Comparison of ENCODE assay signal across 14 cellular contexts in genomic region chr19:7783991-7784421, GRCh38. TPM values are rescaled to one million over a fixed set of nuclear protein-coding genes. Genes with fewer than 3 reads are reported as not detected.
DNase-seq lines count a peak whose midpoint lies in the region; ATAC-seq and TF ChIP-seq lines count a peak whose summit lies in the region.
"Had no signal": no experiment of that assay in that cellular context is flagged by ENCODE, and none has a peak within 500 bp of the region (broad histone marks: within the 10 kb centered on the region; RNA-seq: fewer than 3 reads in every experiment).

No MANE protein-coding gene starts in this region.

- H3K4me3 ChIP-seq in fibroblast of the aortic adventitia (ENCODE audit: low read depth, low read length) (no peak overlapping the region), upper lobe of left lung (no peak overlapping the region)
- H3K4me3 ChIP-seq: gastrocnemius medialis had no signal

- H3K4me1 ChIP-seq in upper lobe of left lung: peaks cover 4 to 29% (median 19%) of the 10 kb centered on the region in 4 donors
- H3K4me1 ChIP-seq: gastrocnemius medialis had no signal

- H3K4me1 Mint-ChIP-seq in activated T-cell treated with anti-CD3 and anti-CD28 coated beads, Interleukin-2, amount 50 U/mL, for 24 hours (ENCODE audit: low read depth): peaks cover 4% of the 10 kb centered on the region
- peaks cover 3% of the 10 kb centered on the region for H3K4me1 Mint-ChIP-seq in activated naive CD8-positive, alpha-beta T cell treated with anti-CD3 and anti-CD28 coated beads for 36 hours

- no peak for TF ChIP-seq EP300 in upper lobe of left lung (IDR thresholded peaks at IDR 0.05)

- peaks cover 78% of the 10 kb centered on the region for H3K27me3 Mint-ChIP-seq in activated T-cell treated with anti-CD3 and anti-CD28 coated beads, Interleukin-2, amount 50 U/mL, for 24 hours
- H3K27me3 Mint-ChIP-seq in activated naive CD8-positive, alpha-beta T cell treated with anti-CD3 and anti-CD28 coated beads for 36 hours: peaks cover 52% of the 10 kb centered on the region

- WGBS in upper lobe of left lung, 2 donors: 29 to 34% methylated on average over 8 of the region's 8 CpGs

- no peak overlapping the region for H3K4me3 Mint-ChIP-seq in activated T-cell treated with anti-CD3 and anti-CD28 coated beads, Interleukin-2, amount 50 U/mL, for 24 hours
- no peak overlapping the region for H3K4me3 Mint-ChIP-seq in activated naive CD8-positive, alpha-beta T cell treated with anti-CD3 and anti-CD28 coated beads for 36 hours
- H3K4me3 Mint-ChIP-seq: activated B cell treated with CpG ODN at 0.5 μM for 24 hours; activated naive CD8-positive, alpha-beta T cell treated with anti-CD3 and anti-CD28 coated beads, Interleukin-2, amount 10 ng/mL, durations not matched to agents 7 days and 5 days had no signal

- peaks cover 3% of the 10 kb centered on the region for H3K9me3 Mint-ChIP-seq in activated T-cell treated with anti-CD3 and anti-CD28 coated beads, Interleukin-2, amount 50 U/mL, for 24 hours
- H3K9me3 Mint-ChIP-seq in activated naive CD8-positive, alpha-beta T cell treated with anti-CD3 and anti-CD28 coated beads for 36 hours: no peaks in the 10 kb centered on the region

- no peak overlapping the region for H3K27ac ChIP-seq in upper lobe of left lung
- H3K27ac ChIP-seq: gastrocnemius medialis had no signal

- H3K27ac Mint-ChIP-seq in activated T-cell treated with anti-CD3 and anti-CD28 coated beads, Interleukin-2, amount 50 U/mL, for 24 hours: no peak overlapping the region
- no peak overlapping the region for H3K27ac Mint-ChIP-seq in activated naive CD8-positive, alpha-beta T cell treated with anti-CD3 and anti-CD28 coated beads for 36 hours
- H3K27ac Mint-ChIP-seq: activated B cell treated with CpG ODN at 0.5 μM for 24 hours; activated naive CD8-positive, alpha-beta T cell treated with anti-CD3 and anti-CD28 coated beads, Interleukin-2, amount 10 ng/mL, durations not matched to agents 7 days and 5 days; naive B cell had no signal

- ATAC-seq in upper lobe of left lung (ENCODE audit: low FRiP score in 2 of 2) (peak; percentile 69 to 78), HG03039 (IDR thresholded peaks at IDR 0.05; ENCODE audit: unreplicated experiment) (no peak)
- ATAC-seq: gastrocnemius medialis had no signal

- no peaks in the 10 kb centered on the region for H3K9me3 ChIP-seq in upper lobe of left lung
- H3K9me3 ChIP-seq: gastrocnemius medialis had no signal

- no peak for TF ChIP-seq POLR2A in upper lobe of left lung (IDR thresholded peaks at IDR 0.05)

- DNase-seq in activated T-cell treated with anti-CD3 and anti-CD28 coated beads, Interleukin-2, amount 50 U/mL, for 24 hours: peak; percentile 23
- DNase-seq in activated T-cell treated with anti-CD3 and anti-CD28 coated beads, Interleukin-2, amount 50 U/mL, for 48 hours: no peak
- DNase-seq in RPMI7951 (ENCODE audit: low read depth) (peak; percentile 17), fibroblast of the aortic adventitia (ENCODE audit: low read depth) (peak; percentile 54), upper lobe of left lung (peak in 1 of 2 donors; percentile 78), dermis blood vessel endothelial cell (no peak)
- DNase-seq in activated naive CD8-positive, alpha-beta T cell treated with anti-CD3 and anti-CD28 coated beads for 36 hours: no peak
- DNase-seq: activated B cell treated with CpG ODN at 0.5 μM for 24 hours; activated naive CD8-positive, alpha-beta T cell treated with anti-CD3 and anti-CD28 coated beads, Interleukin-2, amount 10 ng/mL, durations not matched to agents 7 days and 5 days; gastrocnemius medialis; naive B cell; NCI-H446 treated with DMSO at 0.1 percent for 48 hours; stimulated activated CD4-positive, alpha-beta T cell treated with anti-CD3 and anti-CD28 coated beads, Interleukin-1b, Interleukin-23, amount 100 ng/mL, for 48 hours had no signal

- H3K27me3 ChIP-seq in upper lobe of left lung: peaks cover 0 to 16% (median 10%) of the 10 kb centered on the region in 4 donors

- H3K36me3 Mint-ChIP-seq in activated T-cell treated with anti-CD3 and anti-CD28 coated beads, Interleukin-2, amount 50 U/mL, for 24 hours (ENCODE audit: low read depth): no peaks in the 10 kb centered on the region
- no peaks in the 10 kb centered on the region for H3K36me3 Mint-ChIP-seq in activated naive CD8-positive, alpha-beta T cell treated with anti-CD3 and anti-CD28 coated beads for 36 hours
- H3K36me3 Mint-ChIP-seq: activated naive CD8-positive, alpha-beta T cell treated with anti-CD3 and anti-CD28 coated beads, Interleukin-2, amount 10 ng/mL, durations not matched to agents 7 days and 5 days; naive B cell had no signal

- H3K36me3 ChIP-seq in upper lobe of left lung: no peaks in the 10 kb centered on the region
- H3K36me3 ChIP-seq: gastrocnemius medialis had no signal

- TF ChIP-seq CTCF in fibroblast of the aortic adventitia (IDR thresholded peaks at IDR 0.05; ENCODE audit: insufficient read depth, low read length): no peak
- no peak for TF ChIP-seq CTCF in upper lobe of left lung (IDR thresholded peaks at IDR 0.05)

RNA-seq across cellular contexts. Expression of gene CLEC4M, which starts 21.0 kb away (rescaled TPM):
- not detected in 2 replicates for total RNA-seq in RPMI7951 (2014; rRNA removed; shearing (Covaris generic))
- total RNA-seq in fibroblast of the aortic adventitia (ENCODE audit: low replicate concordance) (not detected in 2 replicates), upper lobe of left lung (1 to 10 TPM in 4 of 6 donors, under 1 TPM in 1, not detected in 1; 0.86 to 7.4 (median 3.1) TPM), dermis blood vessel endothelial cell (5.6 and 25.2 TPM in 2 replicates)
- not detected for total RNA-seq in activated naive CD8-positive, alpha-beta T cell treated with anti-CD3 and anti-CD28 coated beads for 36 hours
- total RNA-seq: activated naive CD8-positive, alpha-beta T cell treated with anti-CD3 and anti-CD28 coated beads, Interleukin-2, amount 10 ng/mL, durations not matched to agents 7 days and 5 days; gastrocnemius medialis had no signal

RNA-seq across cellular contexts. Expression of gene CD209, which starts 36.7 kb away (rescaled TPM):
- not detected in 2 replicates for total RNA-seq in RPMI7951 (2014; rRNA removed; shearing (Covaris generic))
- total RNA-seq in fibroblast of the aortic adventitia (ENCODE audit: low replicate concordance) (not detected in 2 replicates), upper lobe of left lung (10 to 100 TPM in 1 of 6 donors, 1 to 10 TPM in 3, under 1 TPM in 2; 0.55 to 14.8 (median 1.7) TPM), dermis blood vessel endothelial cell (under 0.01 TPM in 1 of 2 replicates, not detected in the other)
- total RNA-seq in activated naive CD8-positive, alpha-beta T cell treated with anti-CD3 and anti-CD28 coated beads for 36 hours: not detected

RNA-seq across cellular contexts. Expression of gene EVI5L, which starts 46.0 kb away (rescaled TPM):
- 6.8 and 8.1 TPM in 2 replicates for total RNA-seq in RPMI7951 (2014; rRNA removed; shearing (Covaris generic))
- total RNA-seq in fibroblast of the aortic adventitia (ENCODE audit: low replicate concordance) (16.6 and 22.3 TPM in 2 replicates), upper lobe of left lung (10 to 100 TPM; 12.0 to 24.1 (median 15.6) TPM), dermis blood vessel endothelial cell (12.6 and 16.5 TPM in 2 replicates)
- 1 to 10 TPM; 4.8 TPM for total RNA-seq in activated naive CD8-positive, alpha-beta T cell treated with anti-CD3 and anti-CD28 coated beads for 36 hours

RNA-seq across cellular contexts. Expression of gene CLEC4G, which starts 52.1 kb away (rescaled TPM):
- total RNA-seq in RPMI7951 (2014; rRNA removed; shearing (Covaris generic)): not detected in 2 replicates
- total RNA-seq in fibroblast of the aortic adventitia (ENCODE audit: low replicate concordance): not detected in 2 replicates
- total RNA-seq in upper lobe of left lung: 1 to 10 TPM in 3 of 6 donors, under 1 TPM in 1, not detected in 2; 0.40 to 2.5 (median 1.5) TPM
- not detected in 2 replicates for total RNA-seq in dermis blood vessel endothelial cell
- total RNA-seq in activated naive CD8-positive, alpha-beta T cell treated with anti-CD3 and anti-CD28 coated beads for 36 hours: not detected
- total RNA-seq: activated naive CD8-positive, alpha-beta T cell treated with anti-CD3 and anti-CD28 coated beads, Interleukin-2, amount 10 ng/mL, durations not matched to agents 7 days and 5 days had no signal

Comparison
In these comparisons a context has a peak if more than half of its experiments do, and no peak if none do; other contexts are left out.
1. DNase-seq: peak in activated T-cell treated with anti-CD3 and anti-CD28 coated beads, Interleukin-2, amount 50 U/mL, for 24 hours (single experiment), RPMI7951 (single experiment) and fibroblast of the aortic adventitia (single experiment); none in activated T-cell treated with anti-CD3 and anti-CD28 coated beads, Interleukin-2, amount 50 U/mL, for 48 hours (0 of 2), dermis blood vessel endothelial cell (single experiment) and activated naive CD8-positive, alpha-beta T cell treated with anti-CD3 and anti-CD28 coated beads for 36 hours (single experiment).